1 cellular context compared by ENCODE assay signal in genomic region chr15:96878129-96878528, GRCh38.
TF ChIP-seq lines count a peak whose summit lies in the region.

No MANE protein-coding gene starts in this region.

TF ChIP-seq in H1, 55 proteins besides CTCF, POLR2A, EP300 and RAD21 (continued from another document):
- TF ChIP-seq ATF2 (IDR thresholded peaks at IDR 0.05; ENCODE audit: low read length) (no peak), SAP30 (IDR thresholded peaks at IDR 0.05; ENCODE audit: insufficient read depth, insufficient replicate concordance, low read length) (no peak), CBX8 (IDR thresholded peaks at IDR 0.05; ENCODE audit: borderline replicate concordance, low read depth, low read length) (no peak), SIRT6 (IDR thresholded peaks at IDR 0.05; ENCODE audit: low read length) (no peak)
